8 cellular contexts compared by ENCODE assay signal in genomic region chr6:26596579-26597388, GRCh38. TPM values are rescaled to one million over a fixed set of nuclear protein-coding genes. Genes with fewer than 3 reads are reported as not detected.
DNase-seq lines count a peak whose midpoint lies in the region; ATAC-seq and TF ChIP-seq lines count a peak whose summit lies in the region.

ABT1 (plus strand) TSS chr6:26596953; CDS start chr6:26596983, 30 bp downstream.

- DNase-seq in NCI-H1092 treated with DMSO at 0.1 percent for 48 hours (lab: John Stamatoyannopoulos, UW): peak; percentile 93
- peak; percentile 95 to 97 for DNase-seq in activated naive CD4-positive, alpha-beta T cell treated with anti-CD3 and anti-CD28 coated beads, Interleukin-2, amount 50 U/mL, for 72 hours (ENCODE audit: low spot score in 2 of 2)
- peak; percentile 95 for DNase-seq in glomerular endothelial cell (ENCODE audit: extremely low read depth, low read depth, low spot score)
- peak; percentile 99 for DNase-seq in occipital lobe (lab: John Stamatoyannopoulos, UW)
- DNase-seq in testis: peak; percentile 98

- peak within 1 kb of the TSS; percentile 78 to 80 for H3K27ac ChIP-seq in testis

- intact Hi-C loops in testis (cut with DNase I; ENCODE audit: low total_unique reads): loop anchor here (5.0 to 10.0 kb wide), 2 partner anchors 234 to 252 kb away; no protein-coding TSS in a partner anchor

- peak within 1 kb of the TSS; percentile 85 for H3K4me3 ChIP-seq in GM08714 (ENCODE audit: low read length)
- peak within 1 kb of the TSS; percentile 93 to 99 for H3K4me3 ChIP-seq in testis

- peak in 2 of 3 experiments; percentile 31 to 32 for TF ChIP-seq CTCF in testis (IDR thresholded peaks at IDR 0.05)

- no peaks in the 10 kb centered on the region for H3K9me3 Mint-ChIP-seq in activated naive CD4-positive, alpha-beta T cell treated with anti-CD3 and anti-CD28 coated beads, Interleukin-2, amount 50 U/mL, for 72 hours

- H3K9me3 ChIP-seq in testis: no peaks in the 10 kb centered on the region

- H3K36me3 Mint-ChIP-seq in activated naive CD4-positive, alpha-beta T cell treated with anti-CD3 and anti-CD28 coated beads, Interleukin-2, amount 50 U/mL, for 72 hours: peaks cover 7 to 19% of the 10 kb centered on the region in 2 donors

- peak; percentile 79 for ATAC-seq in HG02610 (IDR thresholded peaks at IDR 0.05; ENCODE audit: unreplicated experiment)
- peak; percentile 92 for ATAC-seq in SK-N-SH treated with all-trans-retinoic acid at 6 μM for 48 hours
- peak; percentile 78 to 82 for ATAC-seq in activated naive CD4-positive, alpha-beta T cell treated with anti-CD3 and anti-CD28 coated beads, Interleukin-2, amount 50 U/mL, for 72 hours

- TF ChIP-seq POLR2A in testis (IDR thresholded peaks at IDR 0.05): peak; percentile 47

- H3K27ac Mint-ChIP-seq in activated naive CD4-positive, alpha-beta T cell treated with anti-CD3 and anti-CD28 coated beads, Interleukin-2, amount 50 U/mL, for 72 hours: no peak within 1 kb of the TSS

- H3K4me1 ChIP-seq in testis: peaks cover 8% of the 10 kb centered on the region

- no peaks in the 10 kb centered on the region for H3K36me3 ChIP-seq in testis (ENCODE audit: low read depth, missing control alignments)

- 0 to 2% methylated on average over 46 to 51 of the region's 51 CpGs for WGBS in testis, 2 donors

- no peaks in the 10 kb centered on the region for H3K27me3 ChIP-seq in testis

TF ChIP-seq in SK-N-SH treated with all-trans-retinoic acid at 6 μM for 48 hours, 23 proteins besides CTCF, POLR2A, EP300 and RAD21:
- TF ChIP-seq ZNF8 (CRISPR knock-in tag; IDR thresholded peaks at IDR 0.05) (no peak), RARB (CRISPR knock-in tag; IDR thresholded peaks at IDR 0.05) (no peak), ZC3H10 (CRISPR knock-in tag; IDR thresholded peaks at IDR 0.05) (no peak), TOX (CRISPR knock-in tag; IDR thresholded peaks at IDR 0.05; ENCODE audit: borderline replicate concordance) (no peak), CSDC2 (CRISPR knock-in tag; IDR thresholded peaks at IDR 0.05) (no peak), ARNTL (CRISPR knock-in tag; IDR thresholded peaks at IDR 0.05; ENCODE audit: borderline replicate concordance, low read depth) (no peak), PPARA (CRISPR knock-in tag; IDR thresholded peaks at IDR 0.05; ENCODE audit: borderline replicate concordance) (no peak), CREB5 (CRISPR knock-in tag; IDR thresholded peaks at IDR 0.05; ENCODE audit: low read depth) (no peak), ZNF70 (CRISPR knock-in tag; IDR thresholded peaks at IDR 0.05) (no peak), ZFP3 (CRISPR knock-in tag; IDR thresholded peaks at IDR 0.05) (no peak), OSR1 (CRISPR knock-in tag; IDR thresholded peaks at IDR 0.05) (no peak), ZFP30 (CRISPR knock-in tag; IDR thresholded peaks at IDR 0.05) (no peak), GLIS3 (CRISPR knock-in tag; IDR thresholded peaks at IDR 0.05) (no peak), TSHZ2 (CRISPR knock-in tag; IDR thresholded peaks at IDR 0.05) (no peak), PATZ1 (CRISPR knock-in tag; IDR thresholded peaks at IDR 0.05; ENCODE audit: borderline replicate concordance) (no peak)
- TF ChIP-seq, protein P1, sequence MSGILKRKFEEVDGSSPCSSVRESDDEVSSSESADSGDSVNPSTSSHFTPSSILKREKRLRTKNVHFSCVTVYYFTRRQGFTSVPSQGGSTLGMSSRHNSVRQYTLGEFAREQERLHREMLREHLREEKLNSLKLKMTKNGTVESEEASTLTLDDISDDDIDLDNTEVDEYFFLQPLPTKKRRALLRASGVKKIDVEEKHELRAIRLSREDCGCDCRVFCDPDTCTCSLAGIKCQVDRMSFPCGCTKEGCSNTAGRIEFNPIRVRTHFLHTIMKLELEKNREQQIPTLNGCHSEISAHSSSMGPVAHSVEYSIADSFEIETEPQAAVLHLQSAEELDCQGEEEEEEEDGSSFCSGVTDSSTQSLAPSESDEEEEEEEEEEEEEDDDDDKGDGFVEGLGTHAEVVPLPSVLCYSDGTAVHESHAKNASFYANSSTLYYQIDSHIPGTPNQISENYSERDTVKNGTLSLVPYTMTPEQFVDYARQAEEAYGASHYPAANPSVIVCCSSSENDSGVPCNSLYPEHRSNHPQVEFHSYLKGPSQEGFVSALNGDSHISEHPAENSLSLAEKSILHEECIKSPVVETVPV (CRISPR knock-in tag; IDR thresholded peaks at IDR 0.05): no peak

RNA-seq across cellular contexts. Expression of gene ABT1, which starts in this region (rescaled TPM):
- 10 to 100 TPM; 20.3 to 28.2 TPM for total RNA-seq in activated naive CD4-positive, alpha-beta T cell treated with anti-CD3 and anti-CD28 coated beads, Interleukin-2, amount 50 U/mL, for 72 hours
- total RNA-seq in glomerular endothelial cell: 13.8 and 14.8 TPM in 2 replicates
- total RNA-seq in occipital lobe: 10.9 TPM
- total RNA-seq in testis: 10 to 100 TPM; 18.9 to 23.6 TPM
- polyA plus RNA-seq in testis (ENCODE audit: insufficient read depth, low read depth, low replicate concordance): 17.0 TPM

Comparison
In these comparisons a context has a peak if more than half of its experiments do, and no peak if none do; other contexts are left out.
1. Peak in every context shown above with its lines: DNase-seq, ATAC-seq, H3K4me3 ChIP-seq and H3K27ac ChIP-seq.